Comparison of ENCODE assay signal across 10 cellular contexts in genomic region chr10:43857206-43857952, GRCh38.
A peak's percentile ranks its signal among the peaks of the same experiment; 100 is the strongest.
DNase-seq lines count a peak whose midpoint lies in the region; ATAC-seq, FAIRE-seq and TF ChIP-seq lines count a peak whose summit lies in the region.
"Had no signal": no experiment of that assay in that cellular context is flagged by ENCODE, and none has a peak within 500 bp of the region (broad histone marks: within the 10 kb centered on the region; RNA-seq: fewer than 3 reads in every experiment).

No MANE protein-coding gene starts in this region.

- no peaks in the 10 kb centered on the region for H3K36me3 ChIP-seq in spleen
- no peaks in the 10 kb centered on the region for H3K36me3 ChIP-seq in gastroesophageal sphincter

- H3K4me3 ChIP-seq in fibroblast of pulmonary artery (replicated peaks; ENCODE audit: low read depth, low read length) (no peak overlapping the region), spleen (no peak overlapping the region), gastroesophageal sphincter (no peak overlapping the region)
- H3K4me3 ChIP-seq: skin epidermis had no signal

- ATAC-seq in HG03175 (IDR thresholded peaks at IDR 0.05; ENCODE audit: unreplicated experiment) (no peak), gastroesophageal sphincter (no peak)

- intact Hi-C loops in spleen (cut with DNase I; ENCODE audit: low total_unique reads) = no loop called here

- H3K27ac ChIP-seq in spleen (no peak overlapping the region), gastroesophageal sphincter (no peak overlapping the region)

- peak; percentile 23 for FAIRE-seq in H54 (lab: Jason Lieb, UNC)
- FAIRE-seq: H1 had no signal

- TF ChIP-seq EP300 in gastroesophageal sphincter (IDR thresholded peaks at IDR 0.05) = no peak

- H3K4me1 ChIP-seq in spleen (no peaks in the 10 kb centered on the region), gastroesophageal sphincter (no peaks in the 10 kb centered on the region)

- H3K27me3 ChIP-seq in spleen (replicated peaks in 1 of 7) (no peaks in the 10 kb centered on the region), gastroesophageal sphincter (no peaks in the 10 kb centered on the region)

- DNase-seq in H54 (ENCODE audit: insufficient read length, low spot score) (peak; percentile 61), SK-N-DZ (ENCODE audit: low spot score) (peak; percentile 91), fibroblast of pulmonary artery (ENCODE audit: low read depth) (peak; percentile 91), spleen (peak; percentile 41), NCI-H1930 (lab: John Stamatoyannopoulos, UW) (no peak)
- DNase-seq: midbrain had no signal

- no peak for TF ChIP-seq CTCF in fibroblast of pulmonary artery (IDR thresholded peaks at IDR 0.05; ENCODE audit: low read length, missing control alignments)
- TF ChIP-seq CTCF in spleen (IDR thresholded peaks at IDR 0.05 in 8 of 11, conservative IDR thresholded peaks at IDR 0.05 in 3 of 11) = no peak
- no peak for TF ChIP-seq CTCF in gastroesophageal sphincter (IDR thresholded peaks at IDR 0.05)

- no peaks in the 10 kb centered on the region for H3K9me3 ChIP-seq in spleen
- no peaks in the 10 kb centered on the region for H3K9me3 ChIP-seq in gastroesophageal sphincter

- 71 to 80% (median 76%) methylated on average over 6 of the region's 6 CpGs for WGBS in spleen, 5 donors
- WGBS in gastroesophageal sphincter (ENCODE audit: low coverage in 1 of 2), 2 donors = 46 to 79% methylated on average over 4 to 5 of the region's 6 CpGs

- no peak for TF ChIP-seq POLR2A in H54 (IDR thresholded peaks at IDR 0.05; ENCODE audit: low read depth, low read length)
- no peak for TF ChIP-seq POLR2A in spleen (IDR thresholded peaks at IDR 0.05)
- no peak for TF ChIP-seq POLR2A in gastroesophageal sphincter (IDR thresholded peaks at IDR 0.05)

Comparison
In these comparisons a context has a peak if more than half of its experiments do, and no peak if none do; other contexts are left out.
1. DNase-seq: peak in H54 (single experiment), SK-N-DZ (single experiment), fibroblast of pulmonary artery (single experiment) and spleen (single experiment); none in NCI-H1930 (0 of 2).